In genomic region chr16:595094-595528, GRCh38 we compare ENCODE assay signal across 2 cellular contexts.
TF ChIP-seq lines count a peak whose summit lies in the region.

No MANE protein-coding gene starts in this region.

TF ChIP-seq in liver, 16 proteins besides CTCF, POLR2A, EP300 and RAD21:
- TF ChIP-seq RXRA (IDR thresholded peaks at IDR 0.05), result no peak
- TF ChIP-seq JUND (IDR thresholded peaks at IDR 0.05), result no peak
- no peak for TF ChIP-seq MAX (IDR thresholded peaks at IDR 0.05)
- TF ChIP-seq NR2F2 (IDR thresholded peaks at IDR 0.05), result no peak
- no peak for TF ChIP-seq EGR1 (IDR thresholded peaks at IDR 0.05; ENCODE audit: low read depth in 2 of 2)
- TF ChIP-seq TAF1 (conservative IDR thresholded peaks at IDR 0.05), result no peak
- TF ChIP-seq SP1 (IDR thresholded peaks at IDR 0.05), result no peak
- TF ChIP-seq FOXA2 (IDR thresholded peaks at IDR 0.05), result no peak
- no peak for TF ChIP-seq GABPA (IDR thresholded peaks at IDR 0.05 in 1 of 2, conservative IDR thresholded peaks at IDR 0.05 in 1 of 2)
- no peak for TF ChIP-seq ZBTB33 (IDR thresholded peaks at IDR 0.05)
- TF ChIP-seq ATF3 (IDR thresholded peaks at IDR 0.05), result no peak
- no peak for TF ChIP-seq REST (IDR thresholded peaks at IDR 0.05)
- TF ChIP-seq HNF4G (IDR thresholded peaks at IDR 0.05), result no peak
- no peak for TF ChIP-seq YY1 (IDR thresholded peaks at IDR 0.05)
- no peak for TF ChIP-seq FOXA1 (IDR thresholded peaks at IDR 0.05)

TF ChIP-seq in HepG2, 621 proteins besides CTCF, POLR2A, EP300 and RAD21:
- TF ChIP-seq SP5 (CRISPR knock-in tag; IDR thresholded peaks at IDR 0.05; ENCODE audit: borderline replicate concordance, low read depth) (no peak), ZNF646 (CRISPR knock-in tag; IDR thresholded peaks at IDR 0.05) (no peak), NR2C2 (CRISPR knock-in tag; IDR thresholded peaks at IDR 0.05; ENCODE audit: borderline replicate concordance) (no peak), BRF2 (CRISPR knock-in tag; IDR thresholded peaks at IDR 0.05) (no peak), BCL3 (CRISPR knock-in tag; IDR thresholded peaks at IDR 0.05) (no peak), LRRFIP1 (CRISPR knock-in tag; conservative IDR thresholded peaks at IDR 0.05) (no peak), ZNF574 (CRISPR knock-in tag; IDR thresholded peaks at IDR 0.05) (no peak), ZNF124 (CRISPR knock-in tag; IDR thresholded peaks at IDR 0.05) (no peak), PAX8 (CRISPR knock-in tag; IDR thresholded peaks at IDR 0.05; ENCODE audit: borderline replicate concordance) (no peak), RFX3 (CRISPR knock-in tag; IDR thresholded peaks at IDR 0.05) (no peak), NFIC (IDR thresholded peaks at IDR 0.05; ENCODE audit: low read length) (no peak), ZNF512 (CRISPR knock-in tag; IDR thresholded peaks at IDR 0.05) (no peak), ZNF589 (CRISPR knock-in tag; conservative IDR thresholded peaks at IDR 0.05) (no peak), HMGA1 (CRISPR knock-in tag; conservative IDR thresholded peaks at IDR 0.05) (no peak), ZNF691 (CRISPR knock-in tag; IDR thresholded peaks at IDR 0.05; ENCODE audit: borderline replicate concordance, low read depth) (no peak), DR1 (CRISPR knock-in tag; IDR thresholded peaks at IDR 0.05) (no peak), ZNF780A (CRISPR knock-in tag; IDR thresholded peaks at IDR 0.05) (no peak)
